ENCODE assay signal across 27 cellular contexts in genomic region chr17:39360537-39360936, GRCh38. TPM values are rescaled to one million over a fixed set of nuclear protein-coding genes. Genes with fewer than 3 reads are reported as not detected.
DNase-seq lines count a peak whose midpoint lies in the region; ATAC-seq, FAIRE-seq and TF ChIP-seq lines count a peak whose summit lies in the region.
"Had no signal": no experiment of that assay in that cellular context is flagged by ENCODE, and none has a peak within 500 bp of the region (broad histone marks: within the 10 kb centered on the region; RNA-seq: fewer than 3 reads in every experiment).

No MANE protein-coding gene starts in this region.

- peak overlapping the region; percentile 20; the same call in 1 of the 2 replicates for H2AFZ ChIP-seq in K562 (ENCODE audit: low read depth, low read length)

- in situ Hi-C loops in K562 (cut with MboI) = no loop called here

- no peak for TF ChIP-seq RAD21 in K562 (CRISPR knock-in tag; conservative IDR thresholded peaks at IDR 0.05 in 1 of 2, IDR thresholded peaks at IDR 0.05 in 1 of 2)

- H3K27ac ChIP-seq in K562 (ENCODE audit: extremely low read depth, low read depth, low read length) (peak overlapping the region; percentile 54; the same call in 2 of the 3 replicates), right cardiac atrium (ENCODE audit: low read length) (no peak overlapping the region)
- H3K27ac ChIP-seq: left lung, thoracic aorta had no signal

- 34% methylated on average over 3 of the region's 3 CpGs for WGBS in K562 (ENCODE audit: insufficient coverage, low coverage, missing lambda C conversion rate)
- WGBS in right cardiac atrium = 41% methylated on average over 3 of the region's 3 CpGs

- H4K20me1 ChIP-seq in K562 (replicated peaks; ENCODE audit: control insufficient read depth, insufficient read depth, low read length) = no peaks in the 10 kb centered on the region

- H3K4me3 ChIP-seq in K562 (no peak overlapping the region), right cardiac atrium (ENCODE audit: low read length) (no peak overlapping the region)
- H3K4me3 ChIP-seq: left lung, smooth muscle cell, thoracic aorta had no signal

- FAIRE-seq in K562 (lab: Jason Lieb, UNC) = peak; percentile 40
- FAIRE-seq in frontal cortex (lab: Jason Lieb, UNC) = no peak
- FAIRE-seq: D721Med had no signal

- DNase-seq in activated CD4-positive, alpha-beta T cell treated with anti-CD3 and anti-CD28 coated beads for 36 hours = no peak
- DNase-seq in activated CD4-positive, alpha-beta T cell treated with anti-CD3 and anti-CD28 coated beads, Interleukin-2, amount 10 ng/mL, durations not matched to agents 24 days and 14 days = no peak
- DNase-seq in K562 (ENCODE audit: extremely low read depth in 1 of 4, low spot score in 3 of 4) = peak in 2 of 4 experiments; percentile 33 to 49
- DNase-seq in right cardiac atrium = no peak
- peak; percentile 44 for DNase-seq in putamen (ENCODE audit: low spot score)
- no peak for DNase-seq in frontal cortex (ENCODE audit: low spot score in 2 of 2)
- DNase-seq in NCI-H1105 (lab: John Stamatoyannopoulos, UW) = no peak
- DNase-seq: 8988T; activated B cell treated with CpG ODN at 0.5 μM for 24 hours; activated CD4-positive, alpha-beta T cell treated with anti-CD3 and anti-CD28 coated beads, Interleukin-2, amount 50 U/mL, for 4 hours; activated naive CD4-positive, alpha-beta T cell treated with Interleukin-2 at 50 U/mL for 16 hours; HCEC 1CT; left lung; MM.1S; NCI-H1417; NCI-H2029 treated with DMSO at 0.1 percent for 48 hours; NCI-H226; NCI-H69; RPMI8226; stimulated activated naive CD4-positive, alpha-beta T cell treated with Interleukin-2 at 50 U/mL for 16 hours; T-cell had no signal

- H3K9me3 ChIP-seq in K562 (replicated peaks; ENCODE audit: control insufficient read depth, insufficient read depth, low read depth, low read length) = no peaks in the 10 kb centered on the region
- no peaks in the 10 kb centered on the region for H3K9me3 ChIP-seq in right cardiac atrium (ENCODE audit: control insufficient read depth, low read length)
- H3K9me3 ChIP-seq: left lung, thoracic aorta had no signal

- H3K79me2 ChIP-seq in K562 (ENCODE audit: control insufficient read depth, insufficient read depth, low read length) = peaks cover 47% of the 10 kb centered on the region

- TF ChIP-seq EP300 in K562 (IDR thresholded peaks at IDR 0.05; ENCODE audit: low read length) = no peak

- TF ChIP-seq POLR2A in K562 (conservative IDR thresholded peaks at IDR 0.05) = no peak

- H3K4me3 Mint-ChIP-seq in activated CD4-positive, alpha-beta T cell treated with anti-CD3 and anti-CD28 coated beads for 36 hours = no peak overlapping the region
- no peak overlapping the region for H3K4me3 Mint-ChIP-seq in activated CD4-positive, alpha-beta T cell treated with anti-CD3 and anti-CD28 coated beads, Interleukin-2, amount 10 ng/mL, durations not matched to agents 24 days and 14 days
- H3K4me3 Mint-ChIP-seq in activated T-helper 17 cell treated with anti-CD3 and anti-CD28 coated beads, Interleukin-2, amount 50 U/mL, for 72 hours = no peak overlapping the region
- H3K4me3 Mint-ChIP-seq: activated B cell treated with CpG ODN at 0.5 μM for 24 hours; brain; natural killer cell treated with Interleukin-12 subunit alpha and Interleukin-12 subunit beta and Interleukin-15 and Interleukin-18, amount 100 ng/mL, for 72 hours; T-cell had no signal

- H3K36me3 Mint-ChIP-seq in activated CD4-positive, alpha-beta T cell treated with anti-CD3 and anti-CD28 coated beads for 36 hours (ENCODE audit: low read depth) = no peaks in the 10 kb centered on the region
- no peaks in the 10 kb centered on the region for H3K36me3 Mint-ChIP-seq in activated CD4-positive, alpha-beta T cell treated with anti-CD3 and anti-CD28 coated beads, Interleukin-2, amount 10 ng/mL, durations not matched to agents 24 days and 14 days (ENCODE audit: low read depth)
- H3K36me3 Mint-ChIP-seq in activated T-helper 17 cell treated with anti-CD3 and anti-CD28 coated beads, Interleukin-2, amount 50 U/mL, for 72 hours (ENCODE audit: low read depth) = no peaks in the 10 kb centered on the region
- H3K36me3 Mint-ChIP-seq: natural killer cell treated with Interleukin-12 subunit alpha and Interleukin-12 subunit beta and Interleukin-15 and Interleukin-18, amount 100 ng/mL, for 72 hours had no signal

- no peak for ATAC-seq in activated CD4-positive, alpha-beta T cell treated with anti-CD3 and anti-CD28 coated beads for 36 hours
- peak; percentile 48; the same call in 2 of the 3 replicates for ATAC-seq in K562
- peak; percentile 61 to 65 for ATAC-seq in right cardiac atrium
- no peak for ATAC-seq in activated T-helper 17 cell treated with anti-CD3 and anti-CD28 coated beads, Interleukin-2, amount 50 U/mL, for 72 hours (replicated peaks)
- ATAC-seq: left lung; natural killer cell treated with Interleukin-12 subunit alpha and Interleukin-12 subunit beta and Interleukin-15 and Interleukin-18, amount 100 ng/mL, for 72 hours; T-cell had no signal

- H3K27me3 ChIP-seq in K562 (ENCODE audit: control insufficient read depth in 2 of 2, insufficient read depth in 2 of 2, low read length in 2 of 2) (no peaks in the 10 kb centered on the region), right cardiac atrium (ENCODE audit: control insufficient read depth, insufficient read depth) (no peaks in the 10 kb centered on the region)
- H3K27me3 ChIP-seq: left lung had no signal

- peaks cover 9% of the 10 kb centered on the region for H3K4me1 Mint-ChIP-seq in activated CD4-positive, alpha-beta T cell treated with anti-CD3 and anti-CD28 coated beads for 36 hours
- H3K4me1 Mint-ChIP-seq in activated CD4-positive, alpha-beta T cell treated with anti-CD3 and anti-CD28 coated beads, Interleukin-2, amount 10 ng/mL, durations not matched to agents 24 days and 14 days = peaks cover 2% of the 10 kb centered on the region
- peaks cover 4% of the 10 kb centered on the region for H3K4me1 Mint-ChIP-seq in activated T-helper 17 cell treated with anti-CD3 and anti-CD28 coated beads, Interleukin-2, amount 50 U/mL, for 72 hours

- intact Hi-C loops in activated CD4-positive, alpha-beta T cell treated with anti-CD3 and anti-CD28 coated beads for 36 hours (cut with DNase I, micrococcal nuclease) = no loop called here
- intact Hi-C loops in activated CD4-positive, alpha-beta T cell treated with anti-CD3 and anti-CD28 coated beads, Interleukin-2, amount 10 ng/mL, durations not matched to agents 24 days and 14 days (cut with micrococcal nuclease) = no loop called here
- intact Hi-C loops in K562 (cut with micrococcal nuclease) (no loop called here), right cardiac atrium (cut with DNase I) (no loop called here)

- no TSS peak for BruUV-seq in K562 (replicated peaks; lab: Mats Ljungman, UMichigan)

- H3K9me3 Mint-ChIP-seq in activated CD4-positive, alpha-beta T cell treated with anti-CD3 and anti-CD28 coated beads for 36 hours (ENCODE audit: low read depth) = no peaks in the 10 kb centered on the region
- H3K9me3 Mint-ChIP-seq in activated CD4-positive, alpha-beta T cell treated with anti-CD3 and anti-CD28 coated beads, Interleukin-2, amount 10 ng/mL, durations not matched to agents 24 days and 14 days = no peaks in the 10 kb centered on the region
- H3K9me3 Mint-ChIP-seq in activated T-helper 17 cell treated with anti-CD3 and anti-CD28 coated beads, Interleukin-2, amount 50 U/mL, for 72 hours = no peaks in the 10 kb centered on the region
- H3K9me3 Mint-ChIP-seq: activated B cell treated with CpG ODN at 0.5 μM for 24 hours; brain; natural killer cell treated with Interleukin-12 subunit alpha and Interleukin-12 subunit beta and Interleukin-15 and Interleukin-18, amount 100 ng/mL, for 72 hours; T-cell had no signal

- H3K27me3 Mint-ChIP-seq in activated CD4-positive, alpha-beta T cell treated with anti-CD3 and anti-CD28 coated beads for 36 hours = no peaks in the 10 kb centered on the region
- no peaks in the 10 kb centered on the region for H3K27me3 Mint-ChIP-seq in activated CD4-positive, alpha-beta T cell treated with anti-CD3 and anti-CD28 coated beads, Interleukin-2, amount 10 ng/mL, durations not matched to agents 24 days and 14 days
- H3K27me3 Mint-ChIP-seq in activated T-helper 17 cell treated with anti-CD3 and anti-CD28 coated beads, Interleukin-2, amount 50 U/mL, for 72 hours = no peaks in the 10 kb centered on the region
- H3K27me3 Mint-ChIP-seq: activated B cell treated with CpG ODN at 0.5 μM for 24 hours; brain; natural killer cell treated with Interleukin-12 subunit alpha and Interleukin-12 subunit beta and Interleukin-15 and Interleukin-18, amount 100 ng/mL, for 72 hours; T-cell had no signal

- POLR2A ChIA-PET in activated CD4-positive, alpha-beta T cell treated with anti-CD3 and anti-CD28 coated beads for 36 hours (lab: Charles Lee) = no interaction called here
- POLR2A ChIA-PET in K562 (lab: Yijun Ruan, JAX) = interaction anchor here (0.6 to 1.5 kb wide), 5 partner anchors 9 to 758 kb away, joined by 3 to 4 read pairs (median 3); no protein-coding TSS in a partner anchor

- CTCF ChIA-PET in activated CD4-positive, alpha-beta T cell treated with anti-CD3 and anti-CD28 coated beads for 36 hours (lab: Charles Lee) = no interaction called here
- CTCF ChIA-PET in K562 (lab: Yijun Ruan, JAX; ENCODE audit: low intra/inter-chr PET ratio) = no interaction called here

- H3K9ac ChIP-seq in K562 (ENCODE audit: insufficient read depth in 1 of 2, low read depth in 2 of 2, low read length in 2 of 2) = peak overlapping the region; percentile 27 to 49; a peak in 1 of 4 replicates

- no peak for TF ChIP-seq CTCF in K562 (IDR thresholded peaks at IDR 0.05 in 2 of 3, conservative IDR thresholded peaks at IDR 0.05 in 1 of 3; ENCODE audit: insufficient read depth in 2 of 3, low read depth in 1 of 3, low read length in 3 of 3)

- peak overlapping the region; percentile 8 for H3K4me2 ChIP-seq in K562 (ENCODE audit: insufficient read depth, low read length)
- H3K4me2 ChIP-seq: smooth muscle cell had no signal

- H3K27ac Mint-ChIP-seq in activated CD4-positive, alpha-beta T cell treated with anti-CD3 and anti-CD28 coated beads for 36 hours = peak overlapping the region; percentile 3
- no peak overlapping the region for H3K27ac Mint-ChIP-seq in activated CD4-positive, alpha-beta T cell treated with anti-CD3 and anti-CD28 coated beads, Interleukin-2, amount 10 ng/mL, durations not matched to agents 24 days and 14 days
- no peak overlapping the region for H3K27ac Mint-ChIP-seq in activated T-helper 17 cell treated with anti-CD3 and anti-CD28 coated beads, Interleukin-2, amount 50 U/mL, for 72 hours

- H3K9me1 ChIP-seq in K562 (ENCODE audit: control insufficient read depth, insufficient read depth, low read length) = no peaks in the 10 kb centered on the region

- H3K4me1 ChIP-seq in K562 (replicated peaks in 1 of 2; ENCODE audit: control insufficient read depth in 2 of 2, insufficient read depth in 2 of 2, low read length in 2 of 2) = peaks cover 13 to 28% of the 10 kb centered on the region in 2 experiments; a peak in 4 of 5 replicates
- peaks cover 3% of the 10 kb centered on the region for H3K4me1 ChIP-seq in right cardiac atrium (ENCODE audit: control insufficient read depth, insufficient read depth, low read length)

- no peaks in the 10 kb centered on the region for H3K36me3 ChIP-seq in K562 (ENCODE audit: control insufficient read depth, insufficient read depth, low read length)
- H3K36me3 ChIP-seq: left lung, thoracic aorta had no signal

RNA-seq across cellular contexts. Expression of gene FBXL20, which starts 40.9 kb away (rescaled TPM):
- 10 to 100 TPM; 16.9 to 18.9 TPM for total RNA-seq in activated CD4-positive, alpha-beta T cell treated with anti-CD3 and anti-CD28 coated beads for 36 hours
- 20.8 and 21.8 TPM in 2 replicates for total RNA-seq in activated CD4-positive, alpha-beta T cell treated with anti-CD3 and anti-CD28 coated beads, Interleukin-2, amount 10 ng/mL, durations not matched to agents 24 days and 14 days
- total RNA-seq in K562 (2011; cell fraction: chromatin; rRNA removed; ENCODE audit: low replicate concordance) = 21.3 and 41.9 TPM in 2 replicates
- 11.3 and 12.9 TPM in 2 replicates for total RNA-seq in K562 (2011; cell fraction: nucleolus; rRNA removed)
- total RNA-seq in K562 (2011; cell fraction: nucleoplasm; rRNA removed) = 24.6 and 38.2 TPM in 2 replicates
- total RNA-seq in K562 (2014; rRNA removed) = 5.1 and 6.9 TPM in 2 replicates
- total RNA-seq in K562 (2014; rRNA removed; fragmentation: Illumina TruSeq; extraction: Trizol) = 8.6 and 11.7 TPM in 2 replicates
- 5.6 and 6.3 TPM in 2 replicates for total RNA-seq in K562 (2015; rRNA removed; fragmentation: Illumina TruSeq; extraction: Trizol)
- total RNA-seq in K562 (2021) = 13.6 and 15.1 TPM in 2 replicates
- polyA plus RNA-seq in K562 (2011; rRNA removed) = 9.4 and 10.4 TPM in 2 replicates
- 7.3 and 7.9 TPM in 2 replicates for polyA plus RNA-seq in K562 (2011; cell fraction: cytosol; rRNA removed)
- 9.1 and 10.9 TPM in 2 replicates for polyA plus RNA-seq in K562 (2011; cell fraction: nucleus; rRNA removed)
- polyA plus RNA-seq in K562 (2012) = 4.6 and 6.6 TPM in 2 replicates
- polyA plus RNA-seq in K562 (2014; fragmentation: Illumina TruSeq; extraction: Trizol) = 6.2 and 6.3 TPM in 2 replicates
- 1 to 10 TPM; 1.8 to 3.0 TPM for polyA plus RNA-seq in K562 (2014; fragmentation: Nextera tagmentation; extraction: Ambion mirVana)
- 4.5 and 4.7 TPM in 2 replicates for polyA plus RNA-seq in K562 (2014; rRNA removed)
- polyA minus RNA-seq in K562 (2011; rRNA and poly(A)+ RNA removed) = 18.0 and 22.0 TPM in 2 replicates
- polyA minus RNA-seq in K562 (2011; cell fraction: cytosol; rRNA and poly(A)+ RNA removed) = 10.3 and 10.8 TPM in 2 replicates
- 3.2 and 5.2 TPM in 2 replicates for polyA minus RNA-seq in K562 (2011; cell fraction: nucleus; rRNA and poly(A)+ RNA removed)
- 10 to 100 TPM in 2 of 4 donors, 1 to 10 TPM in 2; 8.6 to 12.4 (median 10.7) TPM for total RNA-seq in right cardiac atrium
- polyA plus RNA-seq in right cardiac atrium = 4.0 TPM
- total RNA-seq in frontal cortex = 18.3 TPM
- 10 to 100 TPM; 20.2 to 20.7 TPM for total RNA-seq in activated T-helper 17 cell treated with anti-CD3 and anti-CD28 coated beads, Interleukin-2, amount 50 U/mL, for 72 hours

Comparison
In these comparisons a context has a peak if more than half of its experiments do, and no peak if none do; other contexts are left out.
1. ATAC-seq: peak in K562 (single experiment) and right cardiac atrium (2 of 2); none in activated CD4-positive, alpha-beta T cell treated with anti-CD3 and anti-CD28 coated beads for 36 hours (single experiment) and activated T-helper 17 cell treated with anti-CD3 and anti-CD28 coated beads, Interleukin-2, amount 50 U/mL, for 72 hours (single experiment).